In genomic region chr5:43676083-43676840, GRCh38 we compare ENCODE assay signal across 2 cellular contexts.
TF ChIP-seq lines count a peak whose summit lies in the region.

No MANE protein-coding gene starts in this region.

TF ChIP-seq in IMR-90, 13 proteins besides CTCF, POLR2A, EP300 and RAD21:
- TF ChIP-seq MAZ (IDR thresholded peaks at IDR 0.05; ENCODE audit: borderline replicate concordance, low read depth, low read length) (no peak), CEBPB (IDR thresholded peaks at IDR 0.05; ENCODE audit: low read depth, low read length) (peak; percentile 32; the same call in 1 of the 2 replicates), ELK1 (IDR thresholded peaks at IDR 0.05; ENCODE audit: borderline replicate concordance, low read depth, low read length) (no peak), FOS (IDR thresholded peaks at IDR 0.05; ENCODE audit: low read depth, low read length) (peak; percentile 35; the same call in 1 of the 2 replicates)

TF ChIP-seq in GM12878, 131 proteins besides CTCF, POLR2A, EP300 and RAD21:
- no peak for TF ChIP-seq CBFB (IDR thresholded peaks at IDR 0.05; ENCODE audit: low read depth)
- TF ChIP-seq TCF12 (IDR thresholded peaks at IDR 0.05; ENCODE audit: low read depth, low read length) = no peak
- no peak for TF ChIP-seq ZBED1 (IDR thresholded peaks at IDR 0.05; ENCODE audit: borderline replicate concordance)
- no peak for TF ChIP-seq IRF3 (IDR thresholded peaks at IDR 0.05)
- TF ChIP-seq SKIL (IDR thresholded peaks at IDR 0.05; ENCODE audit: low read depth, poor library complexity, severe bottlenecking) = no peak
- no peak for TF ChIP-seq EGR1 (IDR thresholded peaks at IDR 0.05; ENCODE audit: borderline replicate concordance in 1 of 2, low read depth in 2 of 2, low read length in 2 of 2)
- no peak for TF ChIP-seq ATF7 (IDR thresholded peaks at IDR 0.05; ENCODE audit: low read depth)
- TF ChIP-seq ZBTB4 (CRISPR knock-in tag; IDR thresholded peaks at IDR 0.05) = no peak
- TF ChIP-seq TARDBP (IDR thresholded peaks at IDR 0.05; ENCODE audit: borderline replicate concordance) = no peak
- TF ChIP-seq TCF3 (IDR thresholded peaks at IDR 0.05; ENCODE audit: borderline replicate concordance, insufficient read depth, low read depth, low read length) = no peak
- no peak for TF ChIP-seq RBBP5 (conservative IDR thresholded peaks at IDR 0.05)
- TF ChIP-seq HCFC1 (IDR thresholded peaks at IDR 0.05; ENCODE audit: low read length) = no peak
- no peak for TF ChIP-seq IRF5 (IDR thresholded peaks at IDR 0.05; ENCODE audit: borderline replicate concordance)
- TF ChIP-seq KDM1A (IDR thresholded peaks at IDR 0.05; ENCODE audit: borderline replicate concordance) = no peak
- TF ChIP-seq SP1 (IDR thresholded peaks at IDR 0.05; ENCODE audit: low read depth, low read length) = no peak
